ENCODE assay signal across 1 cellular context in the genomic region with DNA sequence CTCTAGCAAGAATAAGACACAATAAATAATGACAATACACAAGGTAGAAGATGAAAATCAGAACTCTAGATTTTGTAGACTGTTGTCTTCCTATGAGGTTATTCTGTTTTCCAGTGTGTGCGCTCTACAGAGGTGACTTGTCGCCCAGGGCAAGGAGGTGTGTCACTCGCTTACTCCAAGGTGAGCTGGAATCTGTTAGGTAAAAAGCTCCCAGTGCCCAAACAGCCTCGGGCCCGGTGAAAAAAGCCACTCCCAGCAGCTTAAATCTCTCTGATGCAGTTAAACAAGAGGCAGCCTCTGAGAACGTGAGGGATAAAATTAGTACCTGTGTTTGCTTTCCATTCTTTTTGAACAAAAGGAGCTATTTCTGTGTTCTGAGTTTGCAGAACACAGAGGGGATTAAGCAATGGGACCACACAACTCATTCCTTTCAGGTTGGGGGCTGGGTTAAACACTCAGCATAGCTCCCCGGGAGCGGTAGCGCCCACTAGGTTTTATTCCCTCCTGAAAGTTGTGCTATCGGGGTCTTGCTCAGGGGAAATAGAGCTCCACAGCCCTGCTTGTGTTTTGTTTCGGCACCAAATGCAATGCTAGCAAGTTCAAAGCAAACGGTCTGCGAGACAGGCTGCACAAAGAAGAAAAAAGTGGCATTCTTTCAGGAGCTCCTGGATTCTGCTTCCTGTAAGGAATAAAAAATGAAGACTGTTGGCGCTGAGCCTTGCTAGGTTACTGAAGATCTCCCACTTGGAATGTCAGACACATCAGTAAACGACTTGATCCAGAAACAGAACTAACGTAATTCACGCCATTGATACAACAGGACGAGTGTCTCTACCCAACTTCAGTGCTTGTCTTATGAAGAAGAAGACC.
TF ChIP-seq lines count a peak whose summit lies in the region.

No MANE protein-coding gene starts in this region.

TF ChIP-seq in HepG2, 621 proteins besides CTCF, POLR2A, EP300 and RAD21 (continued from another document and continues in another):
- TF ChIP-seq, protein P1, sequence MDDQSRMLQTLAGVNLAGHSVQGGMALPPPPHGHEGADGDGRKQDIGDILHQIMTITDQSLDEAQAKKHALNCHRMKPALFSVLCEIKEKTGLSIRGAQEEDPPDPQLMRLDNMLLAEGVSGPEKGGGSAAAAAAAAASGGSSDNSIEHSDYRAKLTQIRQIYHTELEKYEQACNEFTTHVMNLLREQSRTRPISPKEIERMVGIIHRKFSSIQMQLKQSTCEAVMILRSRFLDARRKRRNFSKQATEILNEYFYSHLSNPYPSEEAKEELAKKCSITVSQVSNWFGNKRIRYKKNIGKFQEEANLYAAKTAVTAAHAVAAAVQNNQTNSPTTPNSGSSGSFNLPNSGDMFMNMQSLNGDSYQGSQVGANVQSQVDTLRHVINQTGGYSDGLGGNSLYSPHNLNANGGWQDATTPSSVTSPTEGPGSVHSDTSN (CRISPR knock-in tag; IDR thresholded peaks at IDR 0.05; ENCODE audit: borderline replicate concordance), result no peak
- TF ChIP-seq SIX1 (CRISPR knock-in tag; IDR thresholded peaks at IDR 0.05; ENCODE audit: borderline replicate concordance), result no peak
- no peak for TF ChIP-seq HNF1A (IDR thresholded peaks at IDR 0.05; ENCODE audit: low read depth)
- no peak for TF ChIP-seq HNF1A (CRISPR knock-in tag; IDR thresholded peaks at IDR 0.05; ENCODE audit: borderline replicate concordance)
- TF ChIP-seq ZNF264 (CRISPR knock-in tag; IDR thresholded peaks at IDR 0.05), result no peak; the same call in 1 of the 2 replicates
- no peak for TF ChIP-seq SETDB1 (CRISPR knock-in tag; IDR thresholded peaks at IDR 0.05; ENCODE audit: borderline replicate concordance)
- no peak for TF ChIP-seq MLLT10 (CRISPR knock-in tag; IDR thresholded peaks at IDR 0.05)
- TF ChIP-seq ZNF12 (CRISPR knock-in tag; IDR thresholded peaks at IDR 0.05), result no peak
- 0 out of 2 replicates have a peak, but pooled peaks have one; percentile 59 for TF ChIP-seq ZNF224 (CRISPR knock-in tag; IDR thresholded peaks at IDR 0.05)
- TF ChIP-seq AGO1 (IDR thresholded peaks at IDR 0.05; ENCODE audit: low read depth, low read length, poor library complexity, severe bottlenecking), result no peak
- no peak for TF ChIP-seq ZNF879 (CRISPR knock-in tag; IDR thresholded peaks at IDR 0.05)
- no peak for TF ChIP-seq ZNF567 (CRISPR knock-in tag; IDR thresholded peaks at IDR 0.05; ENCODE audit: borderline replicate concordance)
- TF ChIP-seq HNRNPLL (IDR thresholded peaks at IDR 0.05; ENCODE audit: low read depth, low read length, poor library complexity, severe bottlenecking), result no peak
- TF ChIP-seq ZNF550 (CRISPR knock-in tag; IDR thresholded peaks at IDR 0.05; ENCODE audit: borderline replicate concordance), result no peak
- TF ChIP-seq ZNF562 (CRISPR knock-in tag; IDR thresholded peaks at IDR 0.05; ENCODE audit: borderline replicate concordance), result no peak
- TF ChIP-seq TCF7L2 (IDR thresholded peaks at IDR 0.05; ENCODE audit: low read depth, low read length), result no peak
- TF ChIP-seq, protein P2, sequence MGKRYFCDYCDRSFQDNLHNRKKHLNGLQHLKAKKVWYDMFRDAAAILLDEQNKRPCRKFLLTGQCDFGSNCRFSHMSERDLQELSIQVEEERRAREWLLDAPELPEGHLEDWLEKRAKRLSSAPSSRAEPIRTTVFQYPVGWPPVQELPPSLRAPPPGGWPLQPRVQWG (CRISPR knock-in tag; IDR thresholded peaks at IDR 0.05; ENCODE audit: borderline replicate concordance, low read depth), result no peak
- TF ChIP-seq, protein P3, sequence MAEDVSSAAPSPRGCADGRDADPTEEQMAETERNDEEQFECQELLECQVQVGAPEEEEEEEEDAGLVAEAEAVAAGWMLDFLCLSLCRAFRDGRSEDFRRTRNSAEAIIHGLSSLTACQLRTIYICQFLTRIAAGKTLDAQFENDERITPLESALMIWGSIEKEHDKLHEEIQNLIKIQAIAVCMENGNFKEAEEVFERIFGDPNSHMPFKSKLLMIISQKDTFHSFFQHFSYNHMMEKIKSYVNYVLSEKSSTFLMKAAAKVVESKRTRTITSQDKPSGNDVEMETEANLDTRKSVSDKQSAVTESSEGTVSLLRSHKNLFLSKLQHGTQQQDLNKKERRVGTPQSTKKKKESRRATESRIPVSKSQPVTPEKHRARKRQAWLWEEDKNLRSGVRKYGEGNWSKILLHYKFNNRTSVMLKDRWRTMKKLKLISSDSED (CRISPR knock-in tag; IDR thresholded peaks at IDR 0.05), result no peak
- TF ChIP-seq FOXP4 (CRISPR knock-in tag; IDR thresholded peaks at IDR 0.05), result no peak
- TF ChIP-seq PHF5A (CRISPR knock-in tag; IDR thresholded peaks at IDR 0.05; ENCODE audit: low read depth, unreplicated experiment), result no peak
- peak; percentile 51 for TF ChIP-seq ZNF18 (CRISPR knock-in tag; IDR thresholded peaks at IDR 0.05; ENCODE audit: insufficient replicate concordance)
- no peak for TF ChIP-seq JUNB (CRISPR knock-in tag; IDR thresholded peaks at IDR 0.05; ENCODE audit: borderline replicate concordance)
- no peak for TF ChIP-seq ISL2 (CRISPR knock-in tag; IDR thresholded peaks at IDR 0.05)
- no peak; the same call in 1 of the 2 replicates for TF ChIP-seq SIN3A (IDR thresholded peaks at IDR 0.05; ENCODE audit: borderline replicate concordance, low read depth, low read length)
- TF ChIP-seq SKIL (CRISPR knock-in tag; IDR thresholded peaks at IDR 0.05; ENCODE audit: borderline replicate concordance), result no peak
- TF ChIP-seq, protein P4, sequence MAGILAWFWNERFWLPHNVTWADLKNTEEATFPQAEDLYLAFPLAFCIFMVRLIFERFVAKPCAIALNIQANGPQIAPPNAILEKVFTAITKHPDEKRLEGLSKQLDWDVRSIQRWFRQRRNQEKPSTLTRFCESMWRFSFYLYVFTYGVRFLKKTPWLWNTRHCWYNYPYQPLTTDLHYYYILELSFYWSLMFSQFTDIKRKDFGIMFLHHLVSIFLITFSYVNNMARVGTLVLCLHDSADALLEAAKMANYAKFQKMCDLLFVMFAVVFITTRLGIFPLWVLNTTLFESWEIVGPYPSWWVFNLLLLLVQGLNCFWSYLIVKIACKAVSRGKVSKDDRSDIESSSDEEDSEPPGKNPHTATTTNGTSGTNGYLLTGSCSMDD (CRISPR knock-in tag; IDR thresholded peaks at IDR 0.05), result no peak
- TF ChIP-seq, protein P5, sequence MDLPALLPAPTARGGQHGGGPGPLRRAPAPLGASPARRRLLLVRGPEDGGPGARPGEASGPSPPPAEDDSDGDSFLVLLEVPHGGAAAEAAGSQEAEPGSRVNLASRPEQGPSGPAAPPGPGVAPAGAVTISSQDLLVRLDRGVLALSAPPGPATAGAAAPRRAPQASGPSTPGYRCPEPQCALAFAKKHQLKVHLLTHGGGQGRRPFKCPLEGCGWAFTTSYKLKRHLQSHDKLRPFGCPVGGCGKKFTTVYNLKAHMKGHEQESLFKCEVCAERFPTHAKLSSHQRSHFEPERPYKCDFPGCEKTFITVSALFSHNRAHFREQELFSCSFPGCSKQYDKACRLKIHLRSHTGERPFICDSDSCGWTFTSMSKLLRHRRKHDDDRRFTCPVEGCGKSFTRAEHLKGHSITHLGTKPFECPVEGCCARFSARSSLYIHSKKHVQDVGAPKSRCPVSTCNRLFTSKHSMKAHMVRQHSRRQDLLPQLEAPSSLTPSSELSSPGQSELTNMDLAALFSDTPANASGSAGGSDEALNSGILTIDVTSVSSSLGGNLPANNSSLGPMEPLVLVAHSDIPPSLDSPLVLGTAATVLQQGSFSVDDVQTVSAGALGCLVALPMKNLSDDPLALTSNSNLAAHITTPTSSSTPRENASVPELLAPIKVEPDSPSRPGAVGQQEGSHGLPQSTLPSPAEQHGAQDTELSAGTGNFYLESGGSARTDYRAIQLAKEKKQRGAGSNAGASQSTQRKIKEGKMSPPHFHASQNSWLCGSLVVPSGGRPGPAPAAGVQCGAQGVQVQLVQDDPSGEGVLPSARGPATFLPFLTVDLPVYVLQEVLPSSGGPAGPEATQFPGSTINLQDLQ (CRISPR knock-in tag; IDR thresholded peaks at IDR 0.05), result no peak
- TF ChIP-seq EHMT2 (IDR thresholded peaks at IDR 0.05; ENCODE audit: borderline replicate concordance, low read depth, low read length), result no peak
- TF ChIP-seq, protein P6, sequence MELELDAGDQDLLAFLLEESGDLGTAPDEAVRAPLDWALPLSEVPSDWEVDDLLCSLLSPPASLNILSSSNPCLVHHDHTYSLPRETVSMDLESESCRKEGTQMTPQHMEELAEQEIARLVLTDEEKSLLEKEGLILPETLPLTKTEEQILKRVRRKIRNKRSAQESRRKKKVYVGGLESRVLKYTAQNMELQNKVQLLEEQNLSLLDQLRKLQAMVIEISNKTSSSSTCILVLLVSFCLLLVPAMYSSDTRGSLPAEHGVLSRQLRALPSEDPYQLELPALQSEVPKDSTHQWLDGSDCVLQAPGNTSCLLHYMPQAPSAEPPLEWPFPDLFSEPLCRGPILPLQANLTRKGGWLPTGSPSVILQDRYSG (CRISPR knock-in tag; IDR thresholded peaks at IDR 0.05), result no peak
- TF ChIP-seq CEBPG (CRISPR knock-in tag; IDR thresholded peaks at IDR 0.05), result peak; percentile 79
- no peak for TF ChIP-seq ZNF670 (CRISPR knock-in tag; IDR thresholded peaks at IDR 0.05; ENCODE audit: borderline replicate concordance)
- TF ChIP-seq RARA (CRISPR knock-in tag; IDR thresholded peaks at IDR 0.05), result no peak
- no peak for TF ChIP-seq ZBTB8A (CRISPR knock-in tag; IDR thresholded peaks at IDR 0.05; ENCODE audit: borderline replicate concordance, low read depth)
- TF ChIP-seq TSC22D2 (CRISPR knock-in tag; IDR thresholded peaks at IDR 0.05; ENCODE audit: borderline replicate concordance), result no peak
- no peak for TF ChIP-seq KDM4B (CRISPR knock-in tag; IDR thresholded peaks at IDR 0.05)
- TF ChIP-seq KLF9 (CRISPR knock-in tag; IDR thresholded peaks at IDR 0.05; ENCODE audit: low read depth), result no peak
- TF ChIP-seq ATM (IDR thresholded peaks at IDR 0.05; ENCODE audit: borderline replicate concordance), result no peak
